ENCODE assay signal across 17 cellular contexts in the genomic region with DNA sequence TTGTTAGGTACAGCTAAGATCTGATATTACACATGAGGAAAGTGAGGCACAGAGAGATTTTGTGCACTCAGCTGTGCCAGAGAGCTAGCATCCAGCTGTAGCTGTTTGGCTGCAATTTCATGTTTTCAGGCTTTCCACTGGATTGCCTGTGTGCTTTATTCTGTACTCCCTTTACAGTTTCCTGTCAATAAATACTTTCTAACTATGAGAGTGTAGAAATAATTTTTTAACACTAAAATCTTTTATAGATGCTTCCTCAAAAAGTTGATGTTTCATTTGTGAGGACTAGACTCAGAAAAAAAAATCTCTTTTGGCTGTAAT. TPM values are rescaled to one million over a fixed set of nuclear protein-coding genes. Genes with fewer than 3 reads are reported as not detected.
A peak's percentile ranks its signal among the peaks of the same experiment; 100 is the strongest.
DNase-seq lines count a peak whose midpoint lies in the region; TF ChIP-seq lines count a peak whose summit lies in the region.
"Had no signal": no experiment of that assay in that cellular context is flagged by ENCODE, and none has a peak within 500 bp of the region (broad histone marks: within the 10 kb centered on the region; RNA-seq: fewer than 3 reads in every experiment).

No MANE protein-coding gene starts in this region.

- H3K9me3 ChIP-seq in SK-N-SH (no peaks in the 10 kb centered on the region), endodermal cell (ENCODE audit: control insufficient read depth, low read length) (no peaks in the 10 kb centered on the region), osteoblast (ENCODE audit: low read depth, low read length) (no peaks in the 10 kb centered on the region)
- H3K9me3 ChIP-seq: Caco-2, gastroesophageal sphincter had no signal

- H3K4me1 ChIP-seq in SK-N-SH (ENCODE audit: control insufficient read depth in 1 of 2, insufficient read depth in 2 of 2, low read depth in 1 of 2, low read length in 1 of 2) = peaks cover 26 to 30% of the 10 kb centered on the region in 2 experiments; a peak in 3 of 4 replicates
- H3K4me1 ChIP-seq in endodermal cell (ENCODE audit: control insufficient read depth, insufficient read depth, low read length) = peaks cover 5% of the 10 kb centered on the region
- H3K4me1 ChIP-seq in osteoblast (ENCODE audit: insufficient read depth, low read length) = peaks cover 18% of the 10 kb centered on the region
- H3K4me1 ChIP-seq: Caco-2 had no signal

- H3K9me2 ChIP-seq in SK-N-SH = no peaks in the 10 kb centered on the region

- peaks cover 33% of the 10 kb centered on the region for H3K4me1 Mint-ChIP-seq in endodermal cell

- no peaks in the 10 kb centered on the region for H4K20me1 ChIP-seq in SK-N-SH (ENCODE audit: insufficient read depth)
- H4K20me1 ChIP-seq in osteoblast (ENCODE audit: insufficient read depth, low read length) = peaks cover 3% of the 10 kb centered on the region

- TF ChIP-seq RAD21 in SK-N-SH (IDR thresholded peaks at IDR 0.05; ENCODE audit: low read length) = no peak

- H3K4me2 ChIP-seq in SK-N-SH (peak overlapping the region; percentile 40; the same call in 1 of the 2 replicates), osteoblast (ENCODE audit: insufficient read depth, low read length) (peak overlapping the region; percentile 41)

- H3F3A ChIP-seq in SK-N-SH (replicated peaks; ENCODE audit: insufficient read depth) = peaks cover 11% of the 10 kb centered on the region

- H3K27ac ChIP-seq in SK-N-SH (ENCODE audit: low read depth in 2 of 2, low read length in 1 of 2) (peak overlapping the region; percentile 61 to 64; a peak in 3 of 4 replicates), endodermal cell (ENCODE audit: low read depth, low read length) (no peak overlapping the region), osteoblast (ENCODE audit: low read depth, low read length) (peak overlapping the region; percentile 35)
- H3K27ac ChIP-seq: RWPE1 had no signal

- peaks cover 17 to 27% of the 10 kb centered on the region in 2 experiments for H3K36me3 ChIP-seq in SK-N-SH (replicated peaks in 1 of 2; ENCODE audit: control insufficient read depth in 1 of 2, insufficient read depth in 2 of 2, low read length in 1 of 2)
- H3K36me3 ChIP-seq in endodermal cell (ENCODE audit: control insufficient read depth, insufficient read depth, low read length) = peaks cover 6% of the 10 kb centered on the region
- no peaks in the 10 kb centered on the region for H3K36me3 ChIP-seq in osteoblast (ENCODE audit: insufficient read depth, low read length)

- H3K27me3 ChIP-seq in SK-N-SH (ENCODE audit: insufficient read depth) (no peaks in the 10 kb centered on the region), endodermal cell (ENCODE audit: control insufficient read depth, insufficient read depth, low read length, poor library complexity, severe bottlenecking) (no peaks in the 10 kb centered on the region), osteoblast (ENCODE audit: insufficient read depth, low read length) (no peaks in the 10 kb centered on the region)
- H3K27me3 ChIP-seq: gastroesophageal sphincter had no signal

- H3K27me3 Mint-ChIP-seq in endodermal cell (ENCODE audit: insufficient read depth) = no peaks in the 10 kb centered on the region
- H3K27me3 Mint-ChIP-seq: IgD-negative memory B cell; memory B cell; stimulated activated naive CD8-positive, alpha-beta T cell treated with anti-CD3 and anti-CD28 coated beads, Interleukin-15, amount 100 ng/mL, for 72 hours had no signal

- H3K36me3 Mint-ChIP-seq in endodermal cell (ENCODE audit: low read depth) = peaks cover 13% of the 10 kb centered on the region

- H3K9me3 Mint-ChIP-seq in endodermal cell = no peaks in the 10 kb centered on the region
- H3K9me3 Mint-ChIP-seq: IgD-negative memory B cell; memory B cell; stimulated activated naive CD8-positive, alpha-beta T cell treated with anti-CD3 and anti-CD28 coated beads, Interleukin-15, amount 100 ng/mL, for 72 hours had no signal

- H2AFZ ChIP-seq in SK-N-SH (ENCODE audit: low read depth) (no peak overlapping the region), osteoblast (ENCODE audit: low read length) (peak overlapping the region; percentile 56)

- no peak for TF ChIP-seq EP300 in SK-N-SH (IDR thresholded peaks at IDR 0.05; ENCODE audit: borderline replicate concordance in 1 of 2, low read depth in 1 of 2, low read length in 1 of 2)

- H3K9ac ChIP-seq in SK-N-SH (no peak overlapping the region), endodermal cell (ENCODE audit: extremely low read depth, low read length, poor library complexity, severe bottlenecking) (no peak overlapping the region)

- POLR2A ChIA-PET in SK-N-SH (lab: Yijun Ruan, JAX) = no interaction called here

- intact Hi-C loops in posterior vena cava (cut with DNase I) = no loop called here

- no peak overlapping the region for H3K27ac Mint-ChIP-seq in endodermal cell
- H3K27ac Mint-ChIP-seq: memory B cell; stimulated activated naive CD8-positive, alpha-beta T cell treated with anti-CD3 and anti-CD28 coated beads, Interleukin-15, amount 100 ng/mL, for 72 hours had no signal

- CTCF ChIA-PET in SK-N-SH (lab: Yijun Ruan, JAX) = interaction anchor here (1.1 to 1.2 kb wide), 2 partner anchors 37 to 47 kb away, joined by 3 to 4 read pairs; no protein-coding TSS in a partner anchor

- no peak overlapping the region for H3K4me3 ChIP-seq in SK-N-SH (ENCODE audit: low read depth in 2 of 2, low read length in 1 of 2)
- peak overlapping the region; percentile 55 for H3K4me3 ChIP-seq in endodermal cell (ENCODE audit: low read length)
- no peak overlapping the region for H3K4me3 ChIP-seq in osteoblast (ENCODE audit: insufficient read depth, low read length)
- H3K4me3 ChIP-seq: gastroesophageal sphincter had no signal

- peaks cover 21% of the 10 kb centered on the region for H3K79me2 ChIP-seq in SK-N-SH (ENCODE audit: insufficient read depth)
- H3K79me2 ChIP-seq in osteoblast (ENCODE audit: insufficient read depth, low read length) = peaks cover 4% of the 10 kb centered on the region

- DNase-seq in GM03348 (ENCODE audit: low spot score) (peak; percentile 16), SK-N-SH (no peak), endodermal cell (no peak), osteoblast (ENCODE audit: insufficient read length, low spot score, missing footprints) (no peak), posterior vena cava (ENCODE audit: low spot score) (no peak), occipital lobe (lab: John Stamatoyannopoulos, UW) (no peak), NCI-H2171 treated with DMSO at 0.1 percent for 48 hours (lab: John Stamatoyannopoulos, UW) (no peak), NCI-H1417 treated with DMSO at 0.1 percent for 48 hours (lab: John Stamatoyannopoulos, UW) (no peak)
- DNase-seq: activated CD8-positive, alpha-beta memory T cell treated with anti-CD3 and anti-CD28 coated beads, Interleukin-2, amount 50 U/mL, for 48 hours; activated naive CD4-positive, alpha-beta T cell treated with Interleukin-2 at 50 U/mL for 16 hours; Caco-2; NCI-H748 treated with DMSO at 0.1 percent for 48 hours; stimulated activated naive CD8-positive, alpha-beta T cell treated with anti-CD3 and anti-CD28 coated beads, Interleukin-15, amount 100 ng/mL, for 72 hours had no signal

- no peak overlapping the region for H3K4me3 Mint-ChIP-seq in endodermal cell
- H3K4me3 Mint-ChIP-seq: memory B cell; stimulated activated naive CD8-positive, alpha-beta T cell treated with anti-CD3 and anti-CD28 coated beads, Interleukin-15, amount 100 ng/mL, for 72 hours had no signal

- TF ChIP-seq CTCF in SK-N-SH (IDR thresholded peaks at IDR 0.05) = no peak
- TF ChIP-seq CTCF in endodermal cell (conservative IDR thresholded peaks at IDR 0.05) = no peak
- TF ChIP-seq CTCF in osteoblast (IDR thresholded peaks at IDR 0.05; ENCODE audit: extremely low read depth, low read depth, low read length) = no peak

TF ChIP-seq in SK-N-SH, 30 proteins besides CTCF, POLR2A, EP300 and RAD21 (continues in another document):
- TF ChIP-seq RFX5 (IDR thresholded peaks at IDR 0.05; ENCODE audit: low read length) (no peak), TEAD4 (IDR thresholded peaks at IDR 0.05; ENCODE audit: borderline replicate concordance, insufficient read depth) (no peak), CHD2 (IDR thresholded peaks at IDR 0.05; ENCODE audit: low read length, partially characterized antibody) (no peak), FOXJ3 (CRISPR knock-in tag; IDR thresholded peaks at IDR 0.05) (no peak), NRF1 (IDR thresholded peaks at IDR 0.05; ENCODE audit: low read depth, low read length) (no peak), MXI1 (IDR thresholded peaks at IDR 0.05; ENCODE audit: low read depth, low read length) (no peak), GABPA (IDR thresholded peaks at IDR 0.05; ENCODE audit: low read depth) (no peak), ELF1 (IDR thresholded peaks at IDR 0.05) (no peak), EZH2phosphoT487 (IDR thresholded peaks at IDR 0.05; ENCODE audit: borderline replicate concordance, low read depth) (no peak), RCOR1 (IDR thresholded peaks at IDR 0.05; ENCODE audit: low read length) (no peak), TAF1 (IDR thresholded peaks at IDR 0.05; ENCODE audit: borderline replicate concordance, low read depth, low read length) (no peak)
- TF ChIP-seq, protein P1, sequence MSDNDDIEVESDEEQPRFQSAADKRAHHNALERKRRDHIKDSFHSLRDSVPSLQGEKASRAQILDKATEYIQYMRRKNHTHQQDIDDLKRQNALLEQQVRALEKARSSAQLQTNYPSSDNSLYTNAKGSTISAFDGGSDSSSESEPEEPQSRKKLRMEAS (IDR thresholded peaks at IDR 0.05; ENCODE audit: low read depth) = no peak

RNA-seq across cellular contexts. Expression of a gene that starts 6.0 kb away (rescaled TPM):
- 3.8 and 6.2 TPM in 2 replicates for polyA plus RNA-seq in SK-N-SH (2012; rRNA removed)
- polyA plus RNA-seq in SK-N-SH (2012; cell fraction: cytosol; rRNA removed) = 6.8 and 7.8 TPM in 2 replicates
- 9.2 and 10.9 TPM in 2 replicates for polyA plus RNA-seq in SK-N-SH (2012; cell fraction: nucleus; rRNA removed)
- 10 to 100 TPM; 17.1 to 26.7 TPM for total RNA-seq in endodermal cell
- polyA plus RNA-seq in endodermal cell (2013, experiment 1 of 2) = 29.9 TPM
- 24.2 TPM for polyA plus RNA-seq in endodermal cell (2013, experiment 2 of 2)
- 8.5 and 10.1 TPM in 2 replicates for total RNA-seq in osteoblast
- 10 to 100 TPM; 13.5 to 21.7 TPM for total RNA-seq in posterior vena cava
- 12.8 TPM for total RNA-seq in occipital lobe

RNA-seq across cellular contexts. Expression of a gene that starts 27.6 kb away (rescaled TPM):
- polyA plus RNA-seq in SK-N-SH (2012; rRNA removed) = 2.9 and 4.0 TPM in 2 replicates
- polyA plus RNA-seq in SK-N-SH (2012; cell fraction: cytosol; rRNA removed) = 3.7 and 4.3 TPM in 2 replicates
- polyA plus RNA-seq in SK-N-SH (2012; cell fraction: nucleus; rRNA removed) = 3.7 and 4.1 TPM in 2 replicates
- 1 to 10 TPM; 3.0 to 3.2 TPM for total RNA-seq in endodermal cell
- 3.5 TPM for polyA plus RNA-seq in endodermal cell (2013, experiment 1 of 2)
- 2.2 TPM for polyA plus RNA-seq in endodermal cell (2013, experiment 2 of 2)
- total RNA-seq in osteoblast = 10.1 and 12.1 TPM in 2 replicates
- total RNA-seq in posterior vena cava = 1 to 10 TPM; 5.2 TPM
- total RNA-seq in occipital lobe = 33.2 TPM
